8 cellular contexts compared by ENCODE assay signal in the genomic region with DNA sequence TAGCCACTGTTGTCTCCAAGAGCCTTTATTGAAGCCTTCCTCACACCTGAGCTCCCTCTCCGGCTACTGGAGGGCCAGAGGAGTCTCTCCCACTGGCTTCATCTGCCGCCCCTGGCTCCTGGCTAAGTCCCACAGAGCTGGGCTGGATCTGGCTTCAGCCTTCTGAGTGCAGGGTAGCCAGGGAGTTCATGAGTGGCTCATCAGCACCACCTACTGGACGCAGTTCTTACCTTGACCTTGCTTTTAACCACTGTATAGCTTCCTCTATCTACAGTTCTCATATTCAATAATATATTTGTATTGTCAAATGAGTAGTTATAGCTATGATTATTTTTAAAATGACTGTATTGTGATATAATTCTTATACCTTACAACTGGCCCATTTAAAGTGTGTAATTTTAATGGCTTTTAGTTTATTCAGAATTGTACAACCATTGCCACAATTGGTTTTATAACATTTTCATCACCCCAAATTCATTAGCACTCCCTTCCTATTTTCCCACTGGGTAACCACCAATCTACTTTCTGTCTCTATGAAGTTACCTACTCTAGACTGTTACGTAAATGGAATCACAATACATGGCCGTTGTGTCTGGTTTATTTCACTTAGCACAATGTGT. TPM values are rescaled to one million over a fixed set of nuclear protein-coding genes. Genes with fewer than 3 reads are reported as not detected.
DNase-seq lines count a peak whose midpoint lies in the region; ATAC-seq and TF ChIP-seq lines count a peak whose summit lies in the region.

No MANE protein-coding gene starts in this region.

- H2AK9ac ChIP-seq in IMR-90 (replicated peaks; ENCODE audit: low read depth, low read length, poor library complexity), result no peak overlapping the region

- no peaks in the 10 kb centered on the region for H3K79me1 ChIP-seq in IMR-90 (ENCODE audit: low read depth in 1 of 2, low read length in 2 of 2)

- no peak overlapping the region for H4K8ac ChIP-seq in IMR-90 (ENCODE audit: low read depth in 2 of 2, low read length in 2 of 2)

- no peaks in the 10 kb centered on the region for H3K9me1 ChIP-seq in IMR-90 (ENCODE audit: insufficient read depth, low read length)

- H3K56ac ChIP-seq in IMR-90 (ENCODE audit: extremely low read depth, insufficient read depth, low read length), result no peak overlapping the region

- DNase-seq in DMS53 (lab: John Stamatoyannopoulos, UW) (peak; percentile 94), IMR-90 (peak; percentile 78), OCI-LY7 (ENCODE audit: low spot score) (peak; percentile 68), activated T-cell treated with anti-CD3 and anti-CD28 coated beads for 1 hour (ENCODE audit: low read depth) (peak; percentile 70), erythroblast (lab: John Stamatoyannopoulos, UW) (peak; percentile 83 to 92)
- DNase-seq in naive thymus-derived CD4-positive, alpha-beta T cell, result peak; percentile 39 to 69 (median 63)

- in situ Hi-C loops in IMR-90 (cut with MboI; ENCODE audit: low sequenced_read_pairs), result loop anchor here (5.0 to 25.0 kb wide), 2 partner anchors 200 to 340 kb away; no protein-coding TSS in a partner anchor

- no peak overlapping the region for H4K5ac ChIP-seq in IMR-90 (ENCODE audit: low read depth, low read length)

- no peak overlapping the region for H2BK120ac ChIP-seq in IMR-90 (ENCODE audit: low read depth, low read length)

- H2BK15ac ChIP-seq in IMR-90 (ENCODE audit: low read depth, low read length), result no peak overlapping the region

- H3K4me3 ChIP-seq in IMR-90 (ENCODE audit: insufficient read depth, low read depth, low read length) (no peak overlapping the region), OCI-LY7 (ENCODE audit: low read depth, low read length, poor library complexity, severe bottlenecking) (no peak overlapping the region)
- H3K4me3 ChIP-seq in naive thymus-derived CD4-positive, alpha-beta T cell (ENCODE audit: low read length), result no peak overlapping the region

- H3K18ac ChIP-seq in IMR-90 (ENCODE audit: low read depth, low read length), result no peak overlapping the region

- intact Hi-C loops in IMR-90 (cut with micrococcal nuclease), result loop anchor here (1.0 to 5.0 kb wide), 4 partner anchors 55 to 1850 kb away; partner anchors contain the start of gene CNDP2
- intact Hi-C loops in OCI-LY7 (cut with micrococcal nuclease; ENCODE audit: unreplicated experiment), result loop anchor here (1.0 to 5.0 kb wide), 2 partner anchors 200 to 356 kb away; no protein-coding TSS in a partner anchor
- intact Hi-C loops in naive thymus-derived CD4-positive, alpha-beta T cell (cut with micrococcal nuclease), result loop anchor here (1.0 to 5.0 kb wide), 9 partner anchors 53 to 1797 kb away; partner anchors contain the start of gene CYB5A (in 1 of the 2)

- peaks cover 18% of the 10 kb centered on the region for H3K27me3 ChIP-seq in IMR-90 (ENCODE audit: control insufficient read depth, insufficient read depth, low read length)
- H3K27me3 ChIP-seq in naive thymus-derived CD4-positive, alpha-beta T cell (ENCODE audit: control insufficient read depth in 2 of 2, insufficient read depth in 2 of 2, low read length in 2 of 2), result no peaks in the 10 kb centered on the region

- H3K14ac ChIP-seq in IMR-90 (replicated peaks; ENCODE audit: low read depth, low read length), result no peak overlapping the region

- no TSS peak for BruUV-seq in IMR-90 (replicated peaks; lab: Mats Ljungman, UMichigan)
- BruUV-seq in OCI-LY7 (replicated peaks; lab: Mats Ljungman, UMichigan), result no TSS peak

- peaks cover 10 to 14% (median 13%) of the 10 kb centered on the region in 5 donors for H3K27me3 Mint-ChIP-seq in naive thymus-derived CD4-positive, alpha-beta T cell
- peaks cover 12% of the 10 kb centered on the region for H3K27me3 Mint-ChIP-seq in stimulated activated memory B cell treated with anti-CD40 and anti-IgM and Interleukin-4, amounts not matched to agents 10 μg/mL and 1 μg/mL and 100 μg/mL, for 72 hours

- H2BK5ac ChIP-seq in IMR-90 (ENCODE audit: low read depth, low read length, poor library complexity, severe bottlenecking), result no peak overlapping the region

- H3K9me3 ChIP-seq in IMR-90 (ENCODE audit: control insufficient read depth, insufficient read depth, low read length), result peaks cover 5% of the 10 kb centered on the region
- H3K9me3 ChIP-seq in OCI-LY7 (ENCODE audit: low read length), result no peaks in the 10 kb centered on the region
- H3K9me3 ChIP-seq in naive thymus-derived CD4-positive, alpha-beta T cell (ENCODE audit: control insufficient read depth in 2 of 3, low read length in 3 of 3), result peaks cover 0 to 6% (median 0%) of the 10 kb centered on the region in 3 experiments

- H3K27ac Mint-ChIP-seq in naive thymus-derived CD4-positive, alpha-beta T cell, result peak overlapping the region in 2 of 9 donors; percentile 3 to 70
- no peak overlapping the region for H3K27ac Mint-ChIP-seq in stimulated activated memory B cell treated with anti-CD40 and anti-IgM and Interleukin-4, amounts not matched to agents 10 μg/mL and 1 μg/mL and 100 μg/mL, for 72 hours

- no peak overlapping the region for H3K9ac ChIP-seq in IMR-90 (ENCODE audit: low read depth, low read length)

- H4K91ac ChIP-seq in IMR-90 (ENCODE audit: insufficient read depth, low read depth, low read length), result no peak overlapping the region

- H3K23ac ChIP-seq in IMR-90 (ENCODE audit: low read depth, low read length), result no peak overlapping the region

- H3K4me2 ChIP-seq in IMR-90 (ENCODE audit: low read depth, low read length), result no peak overlapping the region
- no peak overlapping the region for H3K4me2 ChIP-seq in OCI-LY7 (ENCODE audit: low read length)

- H3K9me3 Mint-ChIP-seq in naive thymus-derived CD4-positive, alpha-beta T cell, result peaks cover 0 to 34% (median 7%) of the 10 kb centered on the region in 11 donors
- H3K9me3 Mint-ChIP-seq in stimulated activated memory B cell treated with anti-CD40 and anti-IgM and Interleukin-4, amounts not matched to agents 10 μg/mL and 1 μg/mL and 100 μg/mL, for 72 hours, result peaks cover 5% of the 10 kb centered on the region

- H4K20me1 ChIP-seq in IMR-90 (ENCODE audit: insufficient read depth, low read length) (no peaks in the 10 kb centered on the region), OCI-LY7 (ENCODE audit: insufficient read depth, low read length) (no peaks in the 10 kb centered on the region)

- peaks cover 0 to 5% (median 4%) of the 10 kb centered on the region in 5 donors for H3K36me3 Mint-ChIP-seq in naive thymus-derived CD4-positive, alpha-beta T cell
- H3K36me3 Mint-ChIP-seq in stimulated activated memory B cell treated with anti-CD40 and anti-IgM and Interleukin-4, amounts not matched to agents 10 μg/mL and 1 μg/mL and 100 μg/mL, for 72 hours, result no peaks in the 10 kb centered on the region

- TF ChIP-seq CTCF in IMR-90 (conservative IDR thresholded peaks at IDR 0.05; ENCODE audit: low read depth, low read length) (peak; percentile 88), OCI-LY7 (conservative IDR thresholded peaks at IDR 0.05; ENCODE audit: low read length) (peak; percentile 78)

- CTCF ChIA-PET in IMR-90 (lab: Yijun Ruan, JAX) (interaction anchor here (0.6 to 1.5 kb wide), 17 partner anchors 9 to 429 kb away, joined by 3 to 28 read pairs (median 4); no protein-coding TSS in a partner anchor), OCI-LY7 (lab: Charles Lee; ENCODE audit: unreplicated experiment) (interaction anchor here (1.3 kb wide), 1 partner anchor 59 kb away, joined by 4 read pairs; no protein-coding TSS in a partner anchor)
- CTCF ChIA-PET in naive thymus-derived CD4-positive, alpha-beta T cell (lab: Charles Lee), result interaction anchor here (0.6 to 2.3 kb wide), 21 partner anchors 13 to 470 kb away, joined by 3 to 24 read pairs (median 4); partner anchors contain the start of gene CNDP2

- peak; percentile 87 for TF ChIP-seq RAD21 in IMR-90 (IDR thresholded peaks at IDR 0.05; ENCODE audit: low read length)

- H3K27ac ChIP-seq in IMR-90 (ENCODE audit: insufficient read depth, low read length), result no peak overlapping the region
- H3K27ac ChIP-seq in OCI-LY7 (ENCODE audit: low read depth, low read length, poor library complexity, severe bottlenecking), result no peak overlapping the region
- no peak overlapping the region for H3K27ac ChIP-seq in naive thymus-derived CD4-positive, alpha-beta T cell (ENCODE audit: low read depth, low read length)

- POLR2A ChIA-PET in IMR-90 (lab: Charles Lee; ENCODE audit: unreplicated experiment), result interaction anchor here (0.6 kb wide), 2 partner anchors 35 to 56 kb away, joined by 5 to 10 read pairs; partner anchors contain the start of gene CNDP2
- POLR2A ChIA-PET in OCI-LY7 (lab: Charles Lee), result interaction anchor here (0.7 to 0.8 kb wide), 2 partner anchors 21 to 368 kb away, joined by 3 read pairs; no protein-coding TSS in a partner anchor
- POLR2A ChIA-PET in naive thymus-derived CD4-positive, alpha-beta T cell (lab: Charles Lee), result interaction anchor here (0.7 to 1.0 kb wide), 3 partner anchors 58 to 357 kb away, joined by 3 read pairs; no protein-coding TSS in a partner anchor

- ATAC-seq in GM21529 (IDR thresholded peaks at IDR 0.05; ENCODE audit: unreplicated experiment) (peak; percentile 100), IMR-90 (ENCODE audit: low read depth) (peak; percentile 100)
- ATAC-seq in naive thymus-derived CD4-positive, alpha-beta T cell, result peak; percentile 97
- ATAC-seq in stimulated activated memory B cell treated with anti-CD40 and anti-IgM and Interleukin-4, amounts not matched to agents 10 μg/mL and 1 μg/mL and 100 μg/mL, for 72 hours, result peak; percentile 90

- H2AK5ac ChIP-seq in IMR-90 (ENCODE audit: low read depth, low read length), result no peak overlapping the region

- no peaks in the 10 kb centered on the region for H3K79me2 ChIP-seq in OCI-LY7 (ENCODE audit: insufficient read depth, low read depth, low read length)

- TF ChIP-seq POLR2A in IMR-90 (IDR thresholded peaks at IDR 0.05; ENCODE audit: low read depth, low read length) (no peak), erythroblast (IDR thresholded peaks at IDR 0.05; ENCODE audit: low read length) (no peak)

- H2AFZ ChIP-seq in IMR-90 (replicated peaks; ENCODE audit: low read length, poor library complexity) (peak overlapping the region; percentile 18), OCI-LY7 (ENCODE audit: low read length) (no peak overlapping the region)

- WGBS in IMR-90 (ENCODE audit: extremely low coverage in 2 of 2, insufficient read length in 1 of 2), 2 experiments, result no CpG with 5 or more reads among the region's 5 CpGs

- H3K4me1 ChIP-seq in IMR-90 (ENCODE audit: control insufficient read depth, insufficient read depth, low read length) (no peaks in the 10 kb centered on the region), OCI-LY7 (ENCODE audit: insufficient read depth, low read length, poor library complexity, severe bottlenecking) (no peaks in the 10 kb centered on the region)
- no peaks in the 10 kb centered on the region for H3K4me1 ChIP-seq in naive thymus-derived CD4-positive, alpha-beta T cell (ENCODE audit: control insufficient read depth in 2 of 2, insufficient read depth in 2 of 2, low read length in 2 of 2)

- no peak overlapping the region for H2BK20ac ChIP-seq in IMR-90 (ENCODE audit: low read depth, low read length)

- dilution Hi-C loops in IMR-90 (cut with HindIII; ENCODE audit: low sequenced_read_pairs, unreplicated experiment), result no loop called here

- no peak overlapping the region for H3K4me3 Mint-ChIP-seq in naive thymus-derived CD4-positive, alpha-beta T cell
- H3K4me3 Mint-ChIP-seq in stimulated activated memory B cell treated with anti-CD40 and anti-IgM and Interleukin-4, amounts not matched to agents 10 μg/mL and 1 μg/mL and 100 μg/mL, for 72 hours, result no peak overlapping the region

- H3K36me3 ChIP-seq in IMR-90 (ENCODE audit: control insufficient read depth, insufficient read depth, low read length), result no peaks in the 10 kb centered on the region
- H3K36me3 ChIP-seq in OCI-LY7 (ENCODE audit: insufficient read depth, low read length), result no peaks in the 10 kb centered on the region
- H3K36me3 ChIP-seq in naive thymus-derived CD4-positive, alpha-beta T cell (ENCODE audit: control insufficient read depth in 2 of 3, insufficient read depth in 3 of 3, low read length in 3 of 3), result no peaks in the 10 kb centered on the region

- H3K9me2 ChIP-seq in OCI-LY7 (ENCODE audit: insufficient read depth, low read length), result no peaks in the 10 kb centered on the region

- no peak overlapping the region for H3K4ac ChIP-seq in IMR-90 (ENCODE audit: low read depth, low read length)

- H3K4me1 Mint-ChIP-seq in naive thymus-derived CD4-positive, alpha-beta T cell, result peaks cover 0 to 6% (median 0%) of the 10 kb centered on the region in 7 donors
- peaks cover 6% of the 10 kb centered on the region for H3K4me1 Mint-ChIP-seq in stimulated activated memory B cell treated with anti-CD40 and anti-IgM and Interleukin-4, amounts not matched to agents 10 μg/mL and 1 μg/mL and 100 μg/mL, for 72 hours

RNA-seq across cellular contexts. Expression of gene CNDP1, which starts 17.7 kb away (rescaled TPM):
- not detected in 2 replicates for total RNA-seq in IMR-90 (2012; rRNA removed)
- not detected in 2 replicates for polyA plus RNA-seq in IMR-90 (2012; rRNA removed)
- polyA plus RNA-seq in IMR-90 (2012; cell fraction: cytosol; rRNA removed), result not detected in 2 replicates
- 0.06 and 0.13 TPM in 2 replicates for polyA plus RNA-seq in IMR-90 (2012; cell fraction: nucleus; rRNA removed; ENCODE audit: low replicate concordance)
- not detected in 2 replicates for total RNA-seq in OCI-LY7 (2014; rRNA removed; shearing (Covaris generic))
- not detected in 2 replicates for total RNA-seq in OCI-LY7 (2022)
- under 1 TPM in 2 of 5 experiments, not detected in 3; 0.19 to 0.34 TPM for total RNA-seq in naive thymus-derived CD4-positive, alpha-beta T cell
- under 1 TPM in 1 of 2 donors, not detected in 1; 0.12 TPM for polyA plus RNA-seq in naive thymus-derived CD4-positive, alpha-beta T cell

RNA-seq across cellular contexts. Expression of gene ZNF407, which starts 45.6 kb away (rescaled TPM):
- total RNA-seq in IMR-90 (2012; rRNA removed) (20.1 and 25.6 TPM in 2 replicates), OCI-LY7 (2022) (11.9 and 12.1 TPM in 2 replicates)
- 2.8 and 3.1 TPM in 2 replicates for polyA plus RNA-seq in IMR-90 (2012; rRNA removed)
- 1.3 and 2.2 TPM in 2 replicates for polyA plus RNA-seq in IMR-90 (2012; cell fraction: cytosol; rRNA removed)
- 6.3 and 8.0 TPM in 2 replicates for polyA plus RNA-seq in IMR-90 (2012; cell fraction: nucleus; rRNA removed; ENCODE audit: low replicate concordance)
- 8.9 and 10.5 TPM in 2 replicates for total RNA-seq in OCI-LY7 (2014; rRNA removed; shearing (Covaris generic))
- 10 to 100 TPM; 23.1 to 31.3 (median 29.7) TPM for total RNA-seq in naive thymus-derived CD4-positive, alpha-beta T cell
- polyA plus RNA-seq in naive thymus-derived CD4-positive, alpha-beta T cell, result 1 to 10 TPM; 6.8 to 8.7 TPM

RNA-seq across cellular contexts. Expression of gene CNDP2, which starts 55.9 kb away (rescaled TPM):
- 52.0 and 52.2 TPM in 2 replicates for total RNA-seq in IMR-90 (2012; rRNA removed)
- polyA plus RNA-seq in IMR-90 (2012; rRNA removed), result 59.7 and 67.9 TPM in 2 replicates
- polyA plus RNA-seq in IMR-90 (2012; cell fraction: cytosol; rRNA removed), result 32.4 and 58.7 TPM in 2 replicates
- polyA plus RNA-seq in IMR-90 (2012; cell fraction: nucleus; rRNA removed; ENCODE audit: low replicate concordance), result 30.9 and 48.2 TPM in 2 replicates
- total RNA-seq in OCI-LY7 (2014; rRNA removed; shearing (Covaris generic)), result 28.5 and 51.5 TPM in 2 replicates
- 85.2 and 94.8 TPM in 2 replicates for total RNA-seq in OCI-LY7 (2022)
- total RNA-seq in naive thymus-derived CD4-positive, alpha-beta T cell, result 100 to 1,000 TPM; 112 to 169 (median 148) TPM
- 100 to 1,000 TPM in 1 of 2 donors, 10 to 100 TPM in 1; 87.7 to 131 TPM for polyA plus RNA-seq in naive thymus-derived CD4-positive, alpha-beta T cell
